Comparison of ENCODE assay signal across 8 cellular contexts in the genomic region with DNA sequence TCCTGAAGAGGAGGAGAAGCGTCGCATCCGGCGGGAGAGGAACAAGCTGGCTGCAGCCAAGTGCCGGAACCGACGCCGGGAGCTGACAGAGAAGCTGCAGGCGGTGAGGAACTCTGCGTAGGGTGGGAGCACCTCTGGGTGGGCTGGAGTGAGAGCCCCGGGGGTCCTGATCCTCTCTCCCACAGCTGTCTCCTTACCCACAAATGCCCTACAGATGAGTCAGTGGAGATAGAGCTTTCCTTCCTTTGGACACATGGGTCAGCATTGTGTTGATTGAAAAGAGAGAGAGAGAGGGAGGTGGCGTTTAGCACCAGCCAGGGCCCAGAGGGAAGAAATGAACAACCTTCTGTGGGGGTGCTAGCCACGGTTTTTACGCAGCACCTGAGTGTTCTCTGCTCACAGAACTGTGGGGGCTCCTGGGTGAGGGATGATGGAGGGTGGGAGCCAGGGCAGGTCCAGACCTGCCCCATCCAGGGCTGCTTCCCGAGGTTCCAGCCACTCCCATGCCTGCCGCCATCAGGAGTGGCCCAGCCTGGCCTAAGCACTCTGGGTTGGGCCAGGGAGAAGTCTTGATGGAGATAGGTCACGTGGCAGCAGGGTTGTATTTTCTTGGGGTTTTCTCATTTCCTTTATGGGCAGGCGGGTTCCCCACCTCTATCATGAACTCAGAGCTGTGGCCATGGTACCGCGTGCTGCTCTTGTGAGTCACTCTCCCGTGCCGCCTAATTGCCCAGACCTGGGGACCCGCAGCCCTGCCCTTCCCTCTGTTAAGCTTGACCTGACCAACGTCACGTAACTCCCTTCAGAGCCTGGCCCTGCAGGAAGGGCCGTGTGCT. TPM values are rescaled to one million over a fixed set of nuclear protein-coding genes. Genes with fewer than 3 reads are reported as not detected.
DNase-seq lines count a peak whose midpoint lies in the region; ATAC-seq and TF ChIP-seq lines count a peak whose summit lies in the region.

No MANE protein-coding gene starts in this region.

- H3F3A ChIP-seq in GM23338 (replicated peaks; ENCODE audit: low read depth): no peaks in the 10 kb centered on the region

- H3K4me1 Mint-ChIP-seq in GM23338: peaks cover 10% of the 10 kb centered on the region
- peaks cover 73% of the 10 kb centered on the region for H3K4me1 Mint-ChIP-seq in activated CD4-positive, alpha-beta T cell treated with anti-CD3 and anti-CD28 coated beads, Interleukin-2, amount 10 ng/mL, durations not matched to agents 24 days and 14 days

- H3K36me3 Mint-ChIP-seq in GM23338 (ENCODE audit: low read depth): peaks cover 8% of the 10 kb centered on the region; the same call in 2 of the 3 replicates
- H3K36me3 Mint-ChIP-seq in activated CD4-positive, alpha-beta T cell treated with anti-CD3 and anti-CD28 coated beads, Interleukin-2, amount 10 ng/mL, durations not matched to agents 24 days and 14 days (ENCODE audit: low read depth): peaks cover 88% of the 10 kb centered on the region

- H3K4me3 Mint-ChIP-seq in GM23338: no peak overlapping the region
- peak overlapping the region; percentile 75 for H3K4me3 Mint-ChIP-seq in activated CD4-positive, alpha-beta T cell treated with anti-CD3 and anti-CD28 coated beads, Interleukin-2, amount 10 ng/mL, durations not matched to agents 24 days and 14 days

- peak overlapping the region; percentile 74; the same call in 1 of the 2 replicates for H3K27ac Mint-ChIP-seq in GM23338
- peak overlapping the region; percentile 95 for H3K27ac Mint-ChIP-seq in activated CD4-positive, alpha-beta T cell treated with anti-CD3 and anti-CD28 coated beads, Interleukin-2, amount 10 ng/mL, durations not matched to agents 24 days and 14 days

- H4K20me1 ChIP-seq in GM23338 (replicated peaks; ENCODE audit: insufficient read depth): no peaks in the 10 kb centered on the region

- H3K79me2 ChIP-seq in GM23338 (replicated peaks; ENCODE audit: insufficient read depth): no peaks in the 10 kb centered on the region

- in situ Hi-C loops in G401 (cut with HindIII; ENCODE audit: low sequenced_read_pairs): no loop called here

- no peak overlapping the region for H3K4me3 ChIP-seq in GM23338

- no peak overlapping the region for H3K27ac ChIP-seq in GM23338 (ENCODE audit: low read depth)

- H3K4me2 ChIP-seq in GM23338: no peak overlapping the region

- H3K4me1 ChIP-seq in GM23338 (ENCODE audit: insufficient read depth): 0 out of 2 replicates have a peak, but pooled peaks cover 3% of the 10 kb centered on the region

- no peaks in the 10 kb centered on the region for H3K9me3 Mint-ChIP-seq in GM23338
- H3K9me3 Mint-ChIP-seq in activated CD4-positive, alpha-beta T cell treated with anti-CD3 and anti-CD28 coated beads, Interleukin-2, amount 10 ng/mL, durations not matched to agents 24 days and 14 days: no peaks in the 10 kb centered on the region

- intact Hi-C loops in activated CD4-positive, alpha-beta T cell treated with anti-CD3 and anti-CD28 coated beads, Interleukin-2, amount 10 ng/mL, durations not matched to agents 24 days and 14 days (cut with micrococcal nuclease): no loop called here

- H2AFZ ChIP-seq in GM23338: no peak overlapping the region

- TF ChIP-seq CTCF in GM23338 (conservative IDR thresholded peaks at IDR 0.05; ENCODE audit: low read depth in 2 of 2): no peak

- H3K27me3 Mint-ChIP-seq in GM23338 (ENCODE audit: insufficient read depth, low read depth, poor library complexity): peaks cover 5% of the 10 kb centered on the region
- H3K27me3 Mint-ChIP-seq in activated CD4-positive, alpha-beta T cell treated with anti-CD3 and anti-CD28 coated beads, Interleukin-2, amount 10 ng/mL, durations not matched to agents 24 days and 14 days: no peaks in the 10 kb centered on the region

- H3K9me2 ChIP-seq in GM23338 (ENCODE audit: insufficient read depth): no peaks in the 10 kb centered on the region

- DNase-seq in GM23338 (ENCODE audit: low spot score): no peak
- peak; percentile 90 for DNase-seq in activated CD4-positive, alpha-beta T cell treated with anti-CD3 and anti-CD28 coated beads, Interleukin-2, amount 10 ng/mL, durations not matched to agents 24 days and 14 days
- DNase-seq in effector CD8-positive, alpha-beta T cell (lab: John Stamatoyannopoulos, UW): peak; percentile 25
- peak; percentile 84 for DNase-seq in smooth muscle cell of the brain vasculature (ENCODE audit: low read depth, low spot score)
- no peak for DNase-seq in GDM1 (lab: John Stamatoyannopoulos, UW)
- DNase-seq in G401 (ENCODE audit: low spot score): no peak
- no peak for DNase-seq in NCI-H2029 (lab: John Stamatoyannopoulos, UW)
- DNase-seq in midbrain (lab: John Stamatoyannopoulos, UW): no peak

- no peaks in the 10 kb centered on the region for H3K36me3 ChIP-seq in GM23338 (ENCODE audit: insufficient read depth)

- ATAC-seq in GM23338: no peak

- H3K27me3 ChIP-seq in GM23338 (ENCODE audit: insufficient read depth): no peaks in the 10 kb centered on the region

TF ChIP-seq in GM23338, 12 proteins besides CTCF, POLR2A, EP300 and RAD21 (continues in another document):
- no peak for TF ChIP-seq EZH2phosphoT487 (IDR thresholded peaks at IDR 0.05; ENCODE audit: unreplicated experiment)
- TF ChIP-seq POLR2AphosphoS5 (IDR thresholded peaks at IDR 0.05; ENCODE audit: low read depth): no peak
- no peak for TF ChIP-seq JUNB (IDR thresholded peaks at IDR 0.05; ENCODE audit: unreplicated experiment)
- TF ChIP-seq, protein P1, sequence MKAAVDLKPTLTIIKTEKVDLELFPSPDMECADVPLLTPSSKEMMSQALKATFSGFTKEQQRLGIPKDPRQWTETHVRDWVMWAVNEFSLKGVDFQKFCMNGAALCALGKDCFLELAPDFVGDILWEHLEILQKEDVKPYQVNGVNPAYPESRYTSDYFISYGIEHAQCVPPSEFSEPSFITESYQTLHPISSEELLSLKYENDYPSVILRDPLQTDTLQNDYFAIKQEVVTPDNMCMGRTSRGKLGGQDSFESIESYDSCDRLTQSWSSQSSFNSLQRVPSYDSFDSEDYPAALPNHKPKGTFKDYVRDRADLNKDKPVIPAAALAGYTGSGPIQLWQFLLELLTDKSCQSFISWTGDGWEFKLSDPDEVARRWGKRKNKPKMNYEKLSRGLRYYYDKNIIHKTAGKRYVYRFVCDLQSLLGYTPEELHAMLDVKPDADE (IDR thresholded peaks at IDR 0.05): no peak
- TF ChIP-seq NANOG (IDR thresholded peaks at IDR 0.05; ENCODE audit: borderline replicate concordance): no peak
- no peak for TF ChIP-seq ZNF114 (CRISPR knock-in tag; IDR thresholded peaks at IDR 0.05)
- TF ChIP-seq CREB1 (CRISPR knock-in tag; IDR thresholded peaks at IDR 0.05; ENCODE audit: low read depth): no peak

RNA-seq across cellular contexts. Expression of a gene that starts 16.3 kb away (rescaled TPM):
- 2.3 and 4.3 TPM in 2 replicates for total RNA-seq in GM23338 (2014; rRNA removed; shearing (Covaris generic))
- polyA plus RNA-seq in GM23338 (2016; fragmentation: Nextera tagmentation; extraction: Ambion mirVana): 0.60 and 0.61 TPM in 2 replicates
- total RNA-seq in activated CD4-positive, alpha-beta T cell treated with anti-CD3 and anti-CD28 coated beads, Interleukin-2, amount 10 ng/mL, durations not matched to agents 24 days and 14 days: 73.2 and 80.6 TPM in 2 replicates
- 12.1 and 16.1 TPM in 2 replicates for total RNA-seq in G401 (2014; rRNA removed; shearing (Covaris generic))

Comparison
In these comparisons a context has a peak if more than half of its experiments do, and no peak if none do; other contexts are left out.
1. DNase-seq: peak in activated CD4-positive, alpha-beta T cell treated with anti-CD3 and anti-CD28 coated beads, Interleukin-2, amount 10 ng/mL, durations not matched to agents 24 days and 14 days (single experiment), effector CD8-positive, alpha-beta T cell (single experiment) and smooth muscle cell of the brain vasculature (single experiment); none in GM23338 (single experiment), GDM1 (single experiment), G401 (single experiment), NCI-H2029 (single experiment) and midbrain (single experiment).